Comparison of ENCODE assay signal across 10 cellular contexts in genomic region chr14:22319526-22320352, GRCh38.
DNase-seq lines count a peak whose midpoint lies in the region; ATAC-seq and TF ChIP-seq lines count a peak whose summit lies in the region.
"Had no signal": no experiment of that assay in that cellular context is flagged by ENCODE, and none has a peak within 500 bp of the region (broad histone marks: within the 10 kb centered on the region; RNA-seq: fewer than 3 reads in every experiment).

No MANE protein-coding gene starts in this region.

- peak; percentile 77 to 86 for ATAC-seq in stimulated activated naive B cell treated with anti-CD40 and anti-IgM and Interleukin-4, amounts not matched to agents 10 μg/mL and 1 μg/mL and 100 μg/mL, for 72 hours (replicated peaks)
- no peak for ATAC-seq in HG02678 (IDR thresholded peaks at IDR 0.05; ENCODE audit: unreplicated experiment)

- H3K4me3 ChIP-seq in HFF-Myc (replicated peaks; ENCODE audit: low read depth, low read length): no peak overlapping the region
- H3K4me3 ChIP-seq: BLaER1 had no signal

- H3K4me3 Mint-ChIP-seq in stimulated activated naive B cell treated with anti-CD40 and anti-IgM and Interleukin-4, amounts not matched to agents 10 μg/mL and 1 μg/mL and 100 μg/mL, for 72 hours: no peak overlapping the region

- H3K9me3 Mint-ChIP-seq in stimulated activated naive B cell treated with anti-CD40 and anti-IgM and Interleukin-4, amounts not matched to agents 10 μg/mL and 1 μg/mL and 100 μg/mL, for 72 hours: no peaks in the 10 kb centered on the region
- H3K9me3 Mint-ChIP-seq: activated naive CD4-positive, alpha-beta T cell treated with anti-CD3 and anti-CD28 coated beads, Interleukin-2, amount 50 U/mL, for 72 hours had no signal

- peak; percentile 8 to 18 for DNase-seq in NCI-H2081 (lab: John Stamatoyannopoulos, UW)
- DNase-seq in NCI-H2081 treated with DMSO at 0.1 percent for 48 hours (lab: John Stamatoyannopoulos, UW): no peak
- DNase-seq in HFF-Myc (ENCODE audit: extremely low read depth, low read depth): peak; percentile 15
- DNase-seq in NOMO-1 treated with DMSO at 0.1 percent for 48 hours (lab: John Stamatoyannopoulos, UW; ENCODE audit: unreplicated experiment): peak; percentile 57
- DNase-seq in astrocyte of the hippocampus (ENCODE audit: low read depth, low spot score): peak; percentile 77
- DNase-seq in hippocampal formation (lab: John Stamatoyannopoulos, UW): peak; percentile 51 to 69
- peak; percentile 30 for DNase-seq in stimulated activated naive B cell treated with anti-CD40 and anti-IgM and Interleukin-4, amounts not matched to agents 10 μg/mL and 1 μg/mL and 100 μg/mL, for 72 hours

- peak; percentile 59 for TF ChIP-seq CTCF in HFF-Myc (IDR thresholded peaks at IDR 0.05; ENCODE audit: low read depth, low read length, missing control alignments)

- H3K27ac Mint-ChIP-seq in stimulated activated naive B cell treated with anti-CD40 and anti-IgM and Interleukin-4, amounts not matched to agents 10 μg/mL and 1 μg/mL and 100 μg/mL, for 72 hours: no peak overlapping the region
- H3K27ac Mint-ChIP-seq: activated naive CD4-positive, alpha-beta T cell treated with anti-CD3 and anti-CD28 coated beads, Interleukin-2, amount 50 U/mL, for 72 hours had no signal

- H3K27me3 Mint-ChIP-seq in stimulated activated naive B cell treated with anti-CD40 and anti-IgM and Interleukin-4, amounts not matched to agents 10 μg/mL and 1 μg/mL and 100 μg/mL, for 72 hours: peaks cover 5% of the 10 kb centered on the region in 2 donors

- no peaks in the 10 kb centered on the region for H3K36me3 Mint-ChIP-seq in stimulated activated naive B cell treated with anti-CD40 and anti-IgM and Interleukin-4, amounts not matched to agents 10 μg/mL and 1 μg/mL and 100 μg/mL, for 72 hours
- H3K36me3 Mint-ChIP-seq: activated naive CD4-positive, alpha-beta T cell treated with anti-CD3 and anti-CD28 coated beads, Interleukin-2, amount 50 U/mL, for 72 hours had no signal

- H3K4me1 Mint-ChIP-seq in stimulated activated naive B cell treated with anti-CD40 and anti-IgM and Interleukin-4, amounts not matched to agents 10 μg/mL and 1 μg/mL and 100 μg/mL, for 72 hours: peaks cover 3 to 8% of the 10 kb centered on the region in 2 donors
